ENCODE assay signal across 8 cellular contexts in the genomic region with DNA sequence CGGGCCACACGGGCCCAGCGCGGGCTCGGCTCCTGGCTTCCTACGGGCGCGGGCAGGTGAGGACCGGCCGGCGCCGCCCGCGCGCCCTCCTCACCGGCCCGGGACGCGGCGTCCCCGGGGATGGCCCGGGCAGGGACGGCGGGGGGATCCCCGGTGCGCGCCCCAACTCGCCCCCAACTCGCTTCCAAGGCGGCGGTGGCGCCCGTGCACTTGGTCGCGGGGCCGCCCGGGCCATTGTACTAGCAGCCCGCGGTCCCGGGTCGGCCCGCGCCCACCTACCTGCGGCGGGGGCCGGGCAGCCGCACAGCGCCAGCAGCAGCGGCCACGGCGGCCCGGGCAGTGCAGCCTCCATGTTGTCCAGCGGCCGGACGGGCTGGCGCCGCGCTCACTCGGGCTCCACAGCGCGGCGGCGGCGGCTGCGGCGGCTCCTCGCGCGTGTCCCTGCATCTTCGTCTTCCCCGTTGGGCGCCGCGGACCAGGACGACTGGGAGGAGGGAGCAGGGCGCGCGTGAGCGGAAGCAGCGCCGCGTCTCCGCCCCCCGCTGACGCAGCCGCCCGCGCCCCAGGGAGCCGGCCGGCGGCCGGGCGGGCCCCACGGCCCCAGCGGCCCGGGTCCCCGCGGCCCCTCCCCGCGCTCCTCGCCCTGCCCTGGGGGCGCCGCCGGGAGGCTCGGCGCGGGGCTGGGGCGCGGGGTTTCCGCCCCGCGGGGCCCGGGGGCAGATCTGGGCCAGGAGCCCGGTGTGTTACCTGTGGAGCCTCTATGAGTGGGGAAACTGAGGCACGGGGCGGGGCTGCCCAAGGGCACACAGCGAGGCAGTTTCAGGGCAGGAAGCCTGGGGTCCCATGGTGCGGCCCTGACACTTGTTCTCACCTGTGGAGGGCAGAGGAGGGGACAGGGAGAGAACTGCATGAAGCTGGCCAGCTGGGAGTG.
DNase-seq lines count a peak whose midpoint lies in the region; ATAC-seq and TF ChIP-seq lines count a peak whose summit lies in the region.

No MANE protein-coding gene starts in this region.

- H3K9me3 Mint-ChIP-seq in activated CD4-positive, alpha-beta T cell treated with anti-CD3 and anti-CD28 coated beads, Interleukin-2, amount 10 ng/mL, durations not matched to agents 24 days and 14 days = no peaks in the 10 kb centered on the region

- ATAC-seq in left lung (peak; percentile 72), GM18867 (IDR thresholded peaks at IDR 0.05; ENCODE audit: unreplicated experiment) (no peak)

- H3K36me3 ChIP-seq in BJ (ENCODE audit: control insufficient read depth, insufficient read depth, low read length) (no peaks in the 10 kb centered on the region), colonic mucosa (no peaks in the 10 kb centered on the region), left lung (no peaks in the 10 kb centered on the region)

- CTCF ChIA-PET in BJ (lab: Yijun Ruan, JAX) = no interaction called here

- H3K4me3 Mint-ChIP-seq in activated CD4-positive, alpha-beta T cell treated with anti-CD3 and anti-CD28 coated beads, Interleukin-2, amount 10 ng/mL, durations not matched to agents 24 days and 14 days = peak overlapping the region; percentile 90

- peak overlapping the region; percentile 57 for H3K4me3 ChIP-seq in BJ (ENCODE audit: low read depth, low read length)
- peak overlapping the region; percentile 73 for H3K4me3 ChIP-seq in LNCaP clone FGC (ENCODE audit: low read depth, low read length)
- peak overlapping the region; percentile 57 for H3K4me3 ChIP-seq in colonic mucosa
- H3K4me3 ChIP-seq in left lung = peak overlapping the region; percentile 48 to 78

- H3K9ac ChIP-seq in colonic mucosa (ENCODE audit: low read depth in 2 of 2, low read length in 2 of 2) = peak overlapping the region; percentile 66 to 91

- no peak for DNase-seq in BJ (ENCODE audit: low read depth)
- DNase-seq in GM19240 (ENCODE audit: insufficient read length, low spot score) = peak; percentile 53
- no peak for DNase-seq in LNCaP clone FGC (ENCODE audit: low read depth)
- DNase-seq in activated CD4-positive, alpha-beta T cell treated with anti-CD3 and anti-CD28 coated beads, Interleukin-2, amount 10 ng/mL, durations not matched to agents 24 days and 14 days = peak; percentile 94
- DNase-seq in colonic mucosa = peak; percentile 83
- peak; percentile 86 to 99 for DNase-seq in left lung
- DNase-seq in stimulated activated CD4-positive, alpha-beta T cell treated with anti-CD3 and anti-CD28 coated beads, Interleukin-2, amount 100 ng/mL, for 48 hours = peak; percentile 55 to 63

- no peaks in the 10 kb centered on the region for H3K27me3 ChIP-seq in BJ (ENCODE audit: control insufficient read depth, insufficient read depth, low read length)
- no peaks in the 10 kb centered on the region for H3K27me3 ChIP-seq in colonic mucosa
- no peaks in the 10 kb centered on the region for H3K27me3 ChIP-seq in left lung

- peak overlapping the region; percentile 79 for H3K27ac Mint-ChIP-seq in activated CD4-positive, alpha-beta T cell treated with anti-CD3 and anti-CD28 coated beads, Interleukin-2, amount 10 ng/mL, durations not matched to agents 24 days and 14 days

- POLR2A ChIA-PET in BJ (lab: Charles Lee) = no interaction called here

- H3K36me3 Mint-ChIP-seq in activated CD4-positive, alpha-beta T cell treated with anti-CD3 and anti-CD28 coated beads, Interleukin-2, amount 10 ng/mL, durations not matched to agents 24 days and 14 days (ENCODE audit: low read depth) = no peaks in the 10 kb centered on the region

- H3K27ac ChIP-seq in colonic mucosa (peak overlapping the region; percentile 64), left lung (peak overlapping the region; percentile 77 to 87)

- H3K4me1 Mint-ChIP-seq in activated CD4-positive, alpha-beta T cell treated with anti-CD3 and anti-CD28 coated beads, Interleukin-2, amount 10 ng/mL, durations not matched to agents 24 days and 14 days = peaks cover 25% of the 10 kb centered on the region

- intact Hi-C loops in activated CD4-positive, alpha-beta T cell treated with anti-CD3 and anti-CD28 coated beads, Interleukin-2, amount 10 ng/mL, durations not matched to agents 24 days and 14 days (cut with micrococcal nuclease) = loop anchor here (2.0 to 10.0 kb wide), 2 partner anchors 48 to 330 kb away; no protein-coding TSS in a partner anchor
- intact Hi-C loops in colonic mucosa (cut with DNase I) (no loop called here), left lung (cut with DNase I) (no loop called here)

- H3K4me1 ChIP-seq in colonic mucosa (no peaks in the 10 kb centered on the region), left lung (peaks cover 23 to 55% of the 10 kb centered on the region in 2 donors)

- H3K27me3 Mint-ChIP-seq in activated CD4-positive, alpha-beta T cell treated with anti-CD3 and anti-CD28 coated beads, Interleukin-2, amount 10 ng/mL, durations not matched to agents 24 days and 14 days = no peaks in the 10 kb centered on the region

- TF ChIP-seq CTCF in BJ (IDR thresholded peaks at IDR 0.05; ENCODE audit: insufficient read depth, low read depth, low read length) (no peak), LNCaP clone FGC (IDR thresholded peaks at IDR 0.05; ENCODE audit: control insufficient read depth, extremely low read depth, insufficient read depth) (no peak), colonic mucosa (IDR thresholded peaks at IDR 0.05) (no peak), left lung (IDR thresholded peaks at IDR 0.05) (no peak)

- H3K9me3 ChIP-seq in colonic mucosa (no peaks in the 10 kb centered on the region), left lung (no peaks in the 10 kb centered on the region)

Comparison
In these comparisons a context has a peak if more than half of its experiments do, and no peak if none do; other contexts are left out.
1. DNase-seq: peak in GM19240 (single experiment), activated CD4-positive, alpha-beta T cell treated with anti-CD3 and anti-CD28 coated beads, Interleukin-2, amount 10 ng/mL, durations not matched to agents 24 days and 14 days (single experiment), colonic mucosa (single experiment), left lung (2 of 2) and stimulated activated CD4-positive, alpha-beta T cell treated with anti-CD3 and anti-CD28 coated beads, Interleukin-2, amount 100 ng/mL, for 48 hours (2 of 2); none in BJ (single experiment) and LNCaP clone FGC (single experiment).
2. Peak in every context shown above with its lines, with median percentiles within 50 percentile points of each other: H3K4me3 ChIP-seq.